In the genomic region with DNA sequence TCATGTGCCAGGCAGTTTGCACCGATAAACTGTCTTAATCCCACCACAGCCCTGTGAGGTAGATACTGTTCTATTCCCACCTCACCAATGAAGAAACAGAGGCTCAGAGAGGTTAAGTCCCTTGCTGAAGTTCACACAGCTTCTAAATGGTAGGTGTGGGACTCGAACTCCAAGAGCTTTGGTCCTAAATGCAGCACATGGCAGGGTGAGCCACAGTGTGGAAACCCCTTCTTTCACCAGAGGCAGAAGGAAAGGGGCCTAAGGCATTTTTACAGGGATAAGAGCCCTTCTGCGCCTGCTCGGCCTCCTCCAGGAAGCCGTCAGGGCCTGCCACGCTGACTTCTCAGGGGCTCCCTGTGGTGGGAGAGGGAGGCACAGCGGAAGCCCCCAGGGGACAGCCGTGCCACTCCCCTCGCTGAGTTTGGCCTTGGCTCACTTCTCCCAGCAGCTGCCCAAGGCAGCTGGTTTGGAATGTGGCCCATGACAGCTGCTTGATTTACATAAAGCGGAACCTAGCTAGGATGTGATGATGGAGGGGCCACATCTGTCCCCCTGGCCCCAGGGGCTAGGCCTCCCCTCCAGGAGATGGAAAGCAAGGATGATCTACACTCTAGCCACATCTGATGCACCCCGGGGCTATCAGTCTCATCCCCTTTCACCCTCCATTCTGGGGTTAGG, we compare ENCODE assay signal across 8 cellular contexts. TPM values are rescaled to one million over a fixed set of nuclear protein-coding genes. Genes with fewer than 3 reads are reported as not detected.
DNase-seq lines count a peak whose midpoint lies in the region; ATAC-seq and TF ChIP-seq lines count a peak whose summit lies in the region.

No MANE protein-coding gene starts in this region.

- no peaks in the 10 kb centered on the region for H3K79me2 ChIP-seq in OCI-LY7 (ENCODE audit: insufficient read depth, low read depth, low read length)

- no peaks in the 10 kb centered on the region for H3K9me2 ChIP-seq in OCI-LY7 (ENCODE audit: insufficient read depth, low read length)

- H3K27ac ChIP-seq in OCI-LY7 (ENCODE audit: low read depth, low read length, poor library complexity, severe bottlenecking), result peak overlapping the region; percentile 37

- H4K20me1 ChIP-seq in OCI-LY7 (ENCODE audit: insufficient read depth, low read length), result no peaks in the 10 kb centered on the region

- H2AFZ ChIP-seq in OCI-LY7 (ENCODE audit: low read length), result peak overlapping the region; percentile 28; the same call in 1 of the 2 replicates

- intact Hi-C loops in OCI-LY7 (cut with micrococcal nuclease; ENCODE audit: unreplicated experiment), result no loop called here

- no peak overlapping the region for H3K4me3 ChIP-seq in OCI-LY7 (ENCODE audit: low read depth, low read length, poor library complexity, severe bottlenecking)

- no TSS peak for BruUV-seq in OCI-LY7 (replicated peaks; lab: Mats Ljungman, UMichigan)

- DNase-seq in OCI-LY7 (ENCODE audit: low spot score) (peak; percentile 73), myocyte (ENCODE audit: low read depth) (peak; percentile 95), epidermal melanocyte (ENCODE audit: insufficient read length, low spot score) (no peak), NCI-H2107 (lab: John Stamatoyannopoulos, UW) (no peak), AG08396 (ENCODE audit: low spot score) (no peak)

- CTCF ChIA-PET in OCI-LY7 (lab: Charles Lee; ENCODE audit: unreplicated experiment), result interaction anchor here (2.0 kb wide), 1 partner anchor 11 kb away, joined by 4 read pairs; no protein-coding TSS in a partner anchor

- no peaks in the 10 kb centered on the region for H3K36me3 ChIP-seq in OCI-LY7 (ENCODE audit: insufficient read depth, low read length)

- peak overlapping the region; percentile 55 for H3K4me2 ChIP-seq in OCI-LY7 (ENCODE audit: low read length)

- no peaks in the 10 kb centered on the region for H3K9me3 ChIP-seq in OCI-LY7 (ENCODE audit: low read length)

- no peak for TF ChIP-seq CTCF in OCI-LY7 (conservative IDR thresholded peaks at IDR 0.05; ENCODE audit: low read length)

- ATAC-seq in GM18520 (IDR thresholded peaks at IDR 0.05; ENCODE audit: unreplicated experiment), result peak; percentile 15
- ATAC-seq in HG02623 (IDR thresholded peaks at IDR 0.05; ENCODE audit: unreplicated experiment), result peak; percentile 27
- no peak for ATAC-seq in GM18858 (IDR thresholded peaks at IDR 0.05; ENCODE audit: unreplicated experiment)

- peaks cover 69% of the 10 kb centered on the region for H3K4me1 ChIP-seq in OCI-LY7 (ENCODE audit: insufficient read depth, low read length, poor library complexity, severe bottlenecking)

- POLR2A ChIA-PET in OCI-LY7 (lab: Charles Lee), result interaction anchor here (0.6 to 1.5 kb wide), 3 partner anchors 12 to 60 kb away, joined by 5 to 8 read pairs (median 6); no protein-coding TSS in a partner anchor

RNA-seq across cellular contexts. Expression of gene CD82, which starts 35.4 kb away (rescaled TPM):
- total RNA-seq in OCI-LY7 (2014; rRNA removed; shearing (Covaris generic)), result 1.2 and 1.8 TPM in 2 replicates
- total RNA-seq in OCI-LY7 (2022), result 3.4 and 6.4 TPM in 2 replicates
- total RNA-seq in myocyte, result 98.2 and 135 TPM in 2 replicates
- polyA plus RNA-seq in myocyte (2012), result 314 TPM

Comparison
In these comparisons a context has a peak if more than half of its experiments do, and no peak if none do; other contexts are left out.
1. DNase-seq: peak in OCI-LY7 (single experiment) and myocyte (single experiment); none in epidermal melanocyte (single experiment), NCI-H2107 (single experiment) and AG08396 (single experiment).
2. RNA of gene CD82, which starts 35.4 kb away (total RNA-seq): 98.2 to 135 TPM in myocyte; 1.2 to 6.4 TPM in OCI-LY7; every median in the first group is over 10 times any median in the second.